Comparison of ENCODE assay signal across 8 cellular contexts in the genomic region with DNA sequence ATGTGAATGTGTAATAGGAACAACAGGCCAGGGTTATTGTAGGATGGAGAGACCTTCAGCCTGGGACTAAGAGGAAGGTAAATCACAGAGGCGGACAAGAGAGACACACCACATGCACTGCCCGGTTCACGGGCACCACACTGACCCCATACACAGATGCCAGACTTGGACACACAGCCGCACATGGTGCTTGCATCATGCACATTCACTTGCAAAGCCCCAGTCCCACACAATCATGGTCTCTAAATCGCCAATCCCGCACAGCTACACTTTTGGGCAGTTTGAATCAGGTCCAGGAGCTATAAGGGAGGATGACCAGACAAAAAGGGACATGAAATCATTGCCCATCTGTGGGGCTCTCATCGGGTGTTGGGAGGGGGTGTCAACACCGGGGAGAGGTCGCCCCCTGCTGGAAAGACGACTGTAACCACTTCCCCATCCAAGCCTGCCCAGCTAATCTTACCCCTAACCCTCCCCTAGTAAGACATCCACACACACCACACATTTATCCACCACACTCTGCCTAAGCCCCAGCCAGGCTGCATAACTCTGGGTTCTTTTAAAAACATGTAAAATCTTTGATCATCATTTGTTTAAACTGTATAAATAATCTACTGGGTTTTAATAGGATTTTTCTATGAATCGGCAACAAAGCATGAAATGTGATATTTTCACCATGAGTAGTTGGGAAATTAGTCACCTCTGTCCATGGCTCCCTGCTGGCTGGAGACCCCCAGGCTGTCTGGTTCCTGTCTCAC. TPM values are rescaled to one million over a fixed set of nuclear protein-coding genes. Genes with fewer than 3 reads are reported as not detected.
A peak's percentile ranks its signal among the peaks of the same experiment; 100 is the strongest.
DNase-seq lines count a peak whose midpoint lies in the region; ATAC-seq and TF ChIP-seq lines count a peak whose summit lies in the region.

No MANE protein-coding gene starts in this region.

- peaks cover 14% of the 10 kb centered on the region for H3K4me1 ChIP-seq in SJCRH30
- no peaks in the 10 kb centered on the region for H3K4me1 ChIP-seq in ovary (ENCODE audit: insufficient read depth)

- intact Hi-C loops in left colon (cut with DNase I, micrococcal nuclease) (no loop called here), ovary (cut with DNase I) (loop anchor here in 2 of 4 donors (10.0 kb wide), 2 partner anchors 307 to 537 kb away; partner anchors contain the start of gene PKD2L1 (in 1 of the 2))

- ATAC-seq in left colon (peak; percentile 48), HG02970 (IDR thresholded peaks at IDR 0.05; ENCODE audit: low FRiP score, unreplicated experiment) (no peak)

- DNase-seq in D341Med (ENCODE audit: low spot score) (peak; percentile 76), HL-60 (ENCODE audit: low read depth in 1 of 2, low spot score in 1 of 2) (peak; percentile 11 to 68), SJCRH30 (peak; percentile 88 to 95), left colon (peak in 1 of 2 donors; percentile 47), ovary (no peak)
- DNase-seq in activated naive CD8-positive, alpha-beta T cell treated with anti-CD3 and anti-CD28 coated beads, Interleukin-2, amount 50 U/mL, for 16 hours (ENCODE audit: low read depth, low spot score) = peak; percentile 14
- peak; percentile 89 for DNase-seq in stimulated activated CD8-positive, alpha-beta memory T cell treated with anti-CD3 and anti-CD28 coated beads, Interleukin-4, amount 100 ng/mL, for 48 hours

- H3K9me3 ChIP-seq in SJCRH30 (replicated peaks) (no peaks in the 10 kb centered on the region), ovary (no peaks in the 10 kb centered on the region)

- no peak for TF ChIP-seq POLR2A in ovary (IDR thresholded peaks at IDR 0.05)

- H3K27me3 ChIP-seq in HL-60 (ENCODE audit: insufficient read depth, poor library complexity, severe bottlenecking) (peaks cover 4% of the 10 kb centered on the region), SJCRH30 (0 out of 2 replicates have a peak, but pooled peaks cover 2% of the 10 kb centered on the region), ovary (no peaks in the 10 kb centered on the region)

- WGBS in ovary, 3 donors = 54 to 58% (median 57%) methylated on average over 11 of the region's 11 CpGs

- H3K36me3 ChIP-seq in SJCRH30 = no peaks in the 10 kb centered on the region
- H3K36me3 ChIP-seq in ovary = no peaks in the 10 kb centered on the region

- TF ChIP-seq CTCF in HL-60 (IDR thresholded peaks at IDR 0.05; ENCODE audit: insufficient read depth, low read length) = peak; percentile 48
- no peak for TF ChIP-seq CTCF in ovary (IDR thresholded peaks at IDR 0.05)

- no peak overlapping the region for H3K4me3 ChIP-seq in HL-60 (replicated peaks; ENCODE audit: insufficient read depth, low read length)
- no peak overlapping the region for H3K4me3 ChIP-seq in SJCRH30
- no peak overlapping the region for H3K4me3 ChIP-seq in ovary

- TF ChIP-seq EP300 in ovary (IDR thresholded peaks at IDR 0.05) = no peak

- no peak overlapping the region for H3K27ac ChIP-seq in HL-60 (replicated peaks)
- no peak overlapping the region for H3K27ac ChIP-seq in SJCRH30
- no peak overlapping the region for H3K27ac ChIP-seq in ovary

RNA-seq across cellular contexts. Expression of gene SLF2, which starts 40.5 kb away (rescaled TPM):
- total RNA-seq in SJCRH30 (2014; rRNA removed; shearing (Covaris generic)) = 217 and 257 TPM in 2 replicates
- 10 to 100 TPM; 18.5 to 20.3 TPM for total RNA-seq in left colon
- total RNA-seq in ovary = 10 to 100 TPM; 27.0 to 81.9 (median 42.1) TPM
- 10 to 100 TPM; 19.6 to 20.5 TPM for polyA plus RNA-seq in ovary

Comparison
In these comparisons a context has a peak if more than half of its experiments do, and no peak if none do; other contexts are left out.
1. DNase-seq: peak in D341Med (single experiment), HL-60 (2 of 2), SJCRH30 (2 of 2), activated naive CD8-positive, alpha-beta T cell treated with anti-CD3 and anti-CD28 coated beads, Interleukin-2, amount 50 U/mL, for 16 hours (single experiment) and stimulated activated CD8-positive, alpha-beta memory T cell treated with anti-CD3 and anti-CD28 coated beads, Interleukin-4, amount 100 ng/mL, for 48 hours (single experiment); none in ovary (0 of 5).